Comparison of ENCODE assay signal across 35 cellular contexts in genomic region chr4:79935264-79935663, GRCh38.
"Had no signal": no experiment of that assay in that cellular context is flagged by ENCODE, and none has a peak within 500 bp of the region (broad histone marks: within the 10 kb centered on the region; RNA-seq: fewer than 3 reads in every experiment).

No MANE protein-coding gene starts in this region.

- H3K27me3 ChIP-seq: cardiac muscle cell, MG63 had no signal

- DNase-seq: activated B cell treated with CpG ODN at 0.5 μM for 24 hours; activated CD4-positive, alpha-beta T cell treated with anti-CD3 and anti-CD28 coated beads for 1 hour; activated CD4-positive, alpha-beta T cell treated with anti-CD3 and anti-CD28 coated beads, Interleukin-2, amount 10 ng/mL, durations not matched to agents 24 days and 14 days; activated CD4-positive, alpha-beta T cell treated with anti-CD3 and anti-CD28 coated beads, Interleukin-2, amount 50 U/mL, for 4 hours; activated CD8-positive, alpha-beta T cell treated with anti-CD3 and anti-CD28 coated beads for 36 hours; activated effector memory CD4-positive, alpha-beta T cell treated with anti-CD3 and anti-CD28 coated beads, Interleukin-2, amount 50 U/mL, for 16 hours; activated naive CD4-positive, alpha-beta T cell; activated naive CD4-positive, alpha-beta T cell treated with anti-CD3 and anti-CD28 coated beads, Interleukin-2, amount 50 U/mL, for 16 hours; activated naive CD8-positive, alpha-beta T cell treated with anti-CD3 and anti-CD28 coated beads for 36 hours; activated T-cell treated with anti-CD3 and anti-CD28 coated beads, Interleukin-2, amount 50 U/mL, for 1 hour; activated T-cell treated with anti-CD3 and anti-CD28 coated beads, Interleukin-2, amount 50 U/mL, for 72 hours; amniotic stem cell; aorta; Kasumi-1; KG1; MG63; MV-4-11; NCI-H1092; NCI-H1417 treated with DMSO at 0.1 percent for 48 hours; NCI-H187 treated with DMSO at 0.1 percent for 48 hours; NCI-H2081; NCI-H2171 treated with DMSO at 0.1 percent for 48 hours; NCI-H2227 treated with DMSO at 0.1 percent for 48 hours; NCI-H446; NCI-H510A treated with DMSO at 0.1 percent for 48 hours; NCI-H526 treated with DMSO at 0.1 percent for 48 hours; SIG-M5; T-cell; T-helper 2 cell; T-helper 9 cell had no signal

- H3K4me3 ChIP-seq: cardiac muscle cell, MG63 had no signal

- H3K9me3 ChIP-seq: MG63 had no signal

- H3K27ac ChIP-seq: cardiac muscle cell, VCaP had no signal

- H3K36me3 ChIP-seq: cardiac muscle cell, MG63 had no signal

- ATAC-seq: activated CD8-positive, alpha-beta T cell treated with anti-CD3 and anti-CD28 coated beads for 36 hours; activated T-cell treated with anti-CD3 and anti-CD28 coated beads, Interleukin-2, amount 50 U/mL, for 72 hours; activated T-helper 17 cell treated with anti-CD3 and anti-CD28 coated beads, Interleukin-2, amount 50 U/mL, for 72 hours; Panc1; SK-N-SH treated with all-trans-retinoic acid at 6 μM for 48 hours; T-cell had no signal
